ENCODE assay signal across 19 cellular contexts in the genomic region with DNA sequence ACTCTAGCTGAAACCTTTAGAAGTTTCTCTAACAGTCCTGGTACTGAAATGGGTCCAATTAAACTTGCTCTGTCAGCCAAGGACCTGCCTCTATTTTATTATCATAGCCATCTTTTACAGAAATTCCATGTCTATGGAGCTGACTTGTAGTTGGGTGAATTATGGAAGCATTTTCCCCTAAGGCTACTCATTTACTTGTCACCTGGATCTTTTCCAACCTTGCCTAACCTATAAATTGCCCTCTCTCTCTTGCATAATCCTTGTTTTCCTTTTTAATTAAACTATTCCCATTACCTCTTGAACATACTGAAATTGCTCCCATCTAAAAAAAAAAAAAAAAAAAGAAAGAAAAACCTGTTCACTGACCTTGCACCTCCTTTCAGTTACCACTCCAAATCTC.
DNase-seq lines count a peak whose midpoint lies in the region; ATAC-seq, FAIRE-seq and TF ChIP-seq lines count a peak whose summit lies in the region.
"Had no signal": no experiment of that assay in that cellular context is flagged by ENCODE, and none has a peak within 500 bp of the region (broad histone marks: within the 10 kb centered on the region; RNA-seq: fewer than 3 reads in every experiment).

No MANE protein-coding gene starts in this region.

- no peaks in the 10 kb centered on the region for H3K27me3 ChIP-seq in breast epithelium
- H3K27me3 ChIP-seq: MG63, Peyer's patch had no signal

- no peak overlapping the region for H3K4me3 ChIP-seq in breast epithelium
- no peak overlapping the region for H3K4me3 ChIP-seq in epithelial cell of esophagus (ENCODE audit: low read length)
- H3K4me3 ChIP-seq: MG63, Peyer's patch had no signal

- no peak for TF ChIP-seq POLR2A in breast epithelium (IDR thresholded peaks at IDR 0.05)

- no peaks in the 10 kb centered on the region for H3K9me3 ChIP-seq in breast epithelium
- H3K9me3 ChIP-seq: MG63, Peyer's patch had no signal

- DNase-seq in MCF 10A (ENCODE audit: unreplicated experiment) (peak; percentile 40), breast epithelium (ENCODE audit: low spot score in 2 of 2) (no peak), NCI-H2081 treated with DMSO at 0.1 percent for 48 hours (lab: John Stamatoyannopoulos, UW) (peak; percentile 40), epithelial cell of esophagus (ENCODE audit: low read depth) (peak; percentile 7), kidney tubule cell (ENCODE audit: low spot score) (no peak), urothelium cell line (ENCODE audit: low spot score) (no peak), NCI-H2171 treated with DMSO at 0.1 percent for 48 hours (lab: John Stamatoyannopoulos, UW) (no peak)
- DNase-seq: DMS153, HFFc6, KG1, MG63, NCI-H1436, NCI-H2171, Peyer's patch, T-helper 1 cell had no signal

- intact Hi-C loops in MCF 10A (cut with micrococcal nuclease) = no loop called here
- intact Hi-C loops in breast epithelium (cut with DNase I; ENCODE audit: low total_unique reads) = loop anchor here (5.0 kb wide), 1 partner anchor 49 kb away; no protein-coding TSS in a partner anchor

- no peak for FAIRE-seq in urothelium cell line (lab: Jason Lieb, UNC)
- FAIRE-seq: HepG2 had no signal

- no peaks in the 10 kb centered on the region for H3K36me3 ChIP-seq in breast epithelium
- H3K36me3 ChIP-seq: MG63, Peyer's patch had no signal

- H3K9me3 Mint-ChIP-seq in MCF 10A (ENCODE audit: unreplicated experiment) = no peaks in the 10 kb centered on the region

- H3K27ac Mint-ChIP-seq in MCF 10A (ENCODE audit: low read depth, unreplicated experiment) = no peak overlapping the region
- H3K27ac Mint-ChIP-seq: HFFc6 had no signal

- H3K4me1 Mint-ChIP-seq in MCF 10A (ENCODE audit: insufficient read depth, unreplicated experiment) = no peaks in the 10 kb centered on the region

- no peaks in the 10 kb centered on the region for H3K4me1 ChIP-seq in breast epithelium
- H3K4me1 ChIP-seq: Peyer's patch had no signal

- POLR2A ChIA-PET in MCF 10A (lab: Yijun Ruan, JAX) = no interaction called here

- ATAC-seq in GM19463 (IDR thresholded peaks at IDR 0.05; ENCODE audit: unreplicated experiment) = no peak
- ATAC-seq: HepG2, Right ventricle myocardium inferior had no signal

- no peak overlapping the region for H3K27ac ChIP-seq in breast epithelium
- H3K27ac ChIP-seq: C4-2B, Peyer's patch had no signal

- BruUV-seq in MCF 10A (replicated peaks; lab: Mats Ljungman, UMichigan) = no TSS peak

- CTCF ChIA-PET in MCF 10A (lab: Yijun Ruan, JAX) = interaction anchor here (0.6 kb wide), 1 partner anchor 210 kb away, joined by 3 read pairs; no protein-coding TSS in a partner anchor

- no peak overlapping the region for H3K4me3 Mint-ChIP-seq in MCF 10A (ENCODE audit: unreplicated experiment)
- H3K4me3 Mint-ChIP-seq: HFFc6 had no signal

- peaks cover 22% of the 10 kb centered on the region for H3K27me3 Mint-ChIP-seq in MCF 10A (ENCODE audit: insufficient read depth, unreplicated experiment)

- H3K36me3 Mint-ChIP-seq in MCF 10A (ENCODE audit: insufficient read depth, unreplicated experiment) = peaks cover 6% of the 10 kb centered on the region

- TF ChIP-seq CTCF in MCF 10A (IDR thresholded peaks at IDR 0.05; ENCODE audit: unreplicated experiment) (no peak), breast epithelium (IDR thresholded peaks at IDR 0.05) (no peak), epithelial cell of esophagus (IDR thresholded peaks at IDR 0.05; ENCODE audit: insufficient read depth, low read depth, low read length, missing control alignments) (no peak)

Comparison
In these comparisons a context has a peak if more than half of its experiments do, and no peak if none do; other contexts are left out.
1. DNase-seq: peak in MCF 10A (single experiment), NCI-H2081 treated with DMSO at 0.1 percent for 48 hours (single experiment) and epithelial cell of esophagus (single experiment); none in breast epithelium (0 of 2), kidney tubule cell (single experiment), urothelium cell line (single experiment) and NCI-H2171 treated with DMSO at 0.1 percent for 48 hours (single experiment).